In the genomic region with DNA sequence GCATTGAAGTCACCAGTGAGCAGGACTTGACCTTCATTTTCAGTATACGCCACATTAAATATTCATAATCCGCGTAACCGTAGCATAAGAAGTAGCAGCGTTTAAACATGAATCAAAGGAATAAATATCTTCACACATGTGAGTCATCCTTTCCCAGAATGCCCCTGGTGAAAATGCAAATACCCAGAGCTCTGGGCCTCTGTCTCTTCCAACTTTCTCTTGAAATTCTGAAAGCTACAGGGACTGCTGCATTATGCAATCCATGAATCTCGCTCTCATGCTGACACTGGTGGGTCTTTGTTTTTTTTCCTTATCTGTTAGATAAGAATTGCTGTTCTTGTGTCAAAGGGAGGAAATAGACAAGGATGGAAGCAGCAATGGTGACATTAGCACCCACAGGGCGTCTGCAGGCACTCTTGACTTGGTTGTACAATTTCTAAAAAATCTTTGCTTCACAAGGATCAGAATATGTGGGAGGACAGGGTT, we compare ENCODE assay signal across 12 cellular contexts.
A peak's percentile ranks its signal among the peaks of the same experiment; 100 is the strongest.
DNase-seq lines count a peak whose midpoint lies in the region; ATAC-seq and TF ChIP-seq lines count a peak whose summit lies in the region.
"Had no signal": no experiment of that assay in that cellular context is flagged by ENCODE, and none has a peak within 500 bp of the region (broad histone marks: within the 10 kb centered on the region; RNA-seq: fewer than 3 reads in every experiment).

No MANE protein-coding gene starts in this region.

- CTCF ChIA-PET in activated CD8-positive, alpha-beta memory T cell treated with anti-CD3 and anti-CD28 coated beads, Interleukin-2, amount 10 ng/mL, durations not matched to agents 7 days and 5 days (lab: Charles Lee) = interaction anchor here (2.8 kb wide), 1 partner anchor 73 kb away, joined by 6 read pairs; no protein-coding TSS in a partner anchor

- no peak overlapping the region for H3K4me3 ChIP-seq in right atrium auricular region
- no peak overlapping the region for H3K4me3 ChIP-seq in lung

- no peaks in the 10 kb centered on the region for H3K9me3 Mint-ChIP-seq in chondrocyte (ENCODE audit: low read depth)
- no peaks in the 10 kb centered on the region for H3K9me3 Mint-ChIP-seq in activated CD8-positive, alpha-beta memory T cell treated with anti-CD3 and anti-CD28 coated beads, Interleukin-2, amount 10 ng/mL, durations not matched to agents 7 days and 5 days (ENCODE audit: low read depth)
- H3K9me3 Mint-ChIP-seq: activated T-helper 1 cell treated with anti-CD3 and anti-CD28 coated beads, Interleukin-12 subunit alpha, Interleukin-12 subunit beta, Interleukin-2, Interleukin-4 antibody, amounts not matched to agents 30 ng/mL and 10 ng/mL and 1 ng/mL, durations not matched to agents 14 hours and 24 hours and 36 hours had no signal

- ATAC-seq in Right ventricle myocardium superior (ENCODE audit: poor library complexity) = peak; percentile 92
- ATAC-seq in lung (ENCODE audit: insufficient read depth, low FRiP score) = peak; percentile 67
- ATAC-seq in HG02852 (IDR thresholded peaks at IDR 0.05; ENCODE audit: unreplicated experiment) = no peak
- no peak for ATAC-seq in activated CD8-positive, alpha-beta memory T cell treated with anti-CD3 and anti-CD28 coated beads, Interleukin-2, amount 10 ng/mL, durations not matched to agents 7 days and 5 days

- no peak overlapping the region for H3K4me3 Mint-ChIP-seq in chondrocyte (ENCODE audit: unreplicated experiment)
- no peak overlapping the region for H3K4me3 Mint-ChIP-seq in activated CD8-positive, alpha-beta memory T cell treated with anti-CD3 and anti-CD28 coated beads, Interleukin-2, amount 10 ng/mL, durations not matched to agents 7 days and 5 days
- H3K4me3 Mint-ChIP-seq: activated T-helper 1 cell treated with anti-CD3 and anti-CD28 coated beads, Interleukin-12 subunit alpha, Interleukin-12 subunit beta, Interleukin-2, Interleukin-4 antibody, amounts not matched to agents 30 ng/mL and 10 ng/mL and 1 ng/mL, durations not matched to agents 14 hours and 24 hours and 36 hours had no signal

- TF ChIP-seq CTCF in right atrium auricular region (IDR thresholded peaks at IDR 0.05) (no peak), chondrocyte (IDR thresholded peaks at IDR 0.05) (no peak), lung (IDR thresholded peaks at IDR 0.05; ENCODE audit: control extremely low read depth, extremely low read depth) (no peak)

- 38 to 53% methylated on average over 7 of the region's 7 CpGs for WGBS in lung, 2 donors

- no peaks in the 10 kb centered on the region for H3K36me3 ChIP-seq in right atrium auricular region
- H3K36me3 ChIP-seq in lung (ENCODE audit: control insufficient read depth in 2 of 2, insufficient read depth in 2 of 2, low read length in 2 of 2) = no peaks in the 10 kb centered on the region

- DNase-seq in Right ventricle myocardium superior (no peak), right atrium auricular region (ENCODE audit: low spot score) (no peak), chondrocyte (ENCODE audit: low spot score) (no peak), lung (ENCODE audit: low spot score) (no peak), ecto neural progenitor cell (ENCODE audit: low spot score) (no peak), NCI-H2196 (lab: John Stamatoyannopoulos, UW; ENCODE audit: unreplicated experiment) (no peak)
- DNase-seq in activated CD8-positive, alpha-beta memory T cell treated with anti-CD3 and anti-CD28 coated beads, Interleukin-2, amount 10 ng/mL, durations not matched to agents 7 days and 5 days = no peak
- DNase-seq: NCI-H345; stimulated activated CD4-positive, alpha-beta T cell treated with anti-CD3 and anti-CD28 coated beads, Interleukin-4, amount 100 ng/mL, for 4 hours had no signal

- H3K27ac Mint-ChIP-seq in chondrocyte (ENCODE audit: unreplicated experiment) = peak overlapping the region; percentile 70
- no peak overlapping the region for H3K27ac Mint-ChIP-seq in activated CD8-positive, alpha-beta memory T cell treated with anti-CD3 and anti-CD28 coated beads, Interleukin-2, amount 10 ng/mL, durations not matched to agents 7 days and 5 days
- H3K27ac Mint-ChIP-seq: activated T-helper 1 cell treated with anti-CD3 and anti-CD28 coated beads, Interleukin-12 subunit alpha, Interleukin-12 subunit beta, Interleukin-2, Interleukin-4 antibody, amounts not matched to agents 30 ng/mL and 10 ng/mL and 1 ng/mL, durations not matched to agents 14 hours and 24 hours and 36 hours had no signal

- H3K9me3 ChIP-seq in right atrium auricular region (no peaks in the 10 kb centered on the region), lung (ENCODE audit: control insufficient read depth in 2 of 2, insufficient read depth in 1 of 2, low read length in 1 of 2) (peaks cover 0 to 2% of the 10 kb centered on the region in 2 donors)

- H3K4me1 Mint-ChIP-seq in chondrocyte (ENCODE audit: low read depth) = peaks cover 63% of the 10 kb centered on the region
- H3K4me1 Mint-ChIP-seq in activated CD8-positive, alpha-beta memory T cell treated with anti-CD3 and anti-CD28 coated beads, Interleukin-2, amount 10 ng/mL, durations not matched to agents 7 days and 5 days = peaks cover 4% of the 10 kb centered on the region

- intact Hi-C loops in Right ventricle myocardium superior (cut with DNase I) = no loop called here

- peaks cover 2% of the 10 kb centered on the region for H3K36me3 Mint-ChIP-seq in chondrocyte (ENCODE audit: low read depth)
- no peaks in the 10 kb centered on the region for H3K36me3 Mint-ChIP-seq in activated CD8-positive, alpha-beta memory T cell treated with anti-CD3 and anti-CD28 coated beads, Interleukin-2, amount 10 ng/mL, durations not matched to agents 7 days and 5 days

- H3K27ac ChIP-seq in right atrium auricular region = peak overlapping the region in 1 of 2 donors; percentile 24
- no peak overlapping the region for H3K27ac ChIP-seq in lung (ENCODE audit: low read depth in 1 of 2, low read length in 1 of 2)
- H3K27ac ChIP-seq: epithelial cell of prostate had no signal

- H3K27me3 Mint-ChIP-seq in chondrocyte (ENCODE audit: low read depth) = no peaks in the 10 kb centered on the region
- H3K27me3 Mint-ChIP-seq in activated CD8-positive, alpha-beta memory T cell treated with anti-CD3 and anti-CD28 coated beads, Interleukin-2, amount 10 ng/mL, durations not matched to agents 7 days and 5 days = peaks cover 2% of the 10 kb centered on the region

- H3K4me1 ChIP-seq in right atrium auricular region = peaks cover 0 to 24% of the 10 kb centered on the region in 2 donors
- H3K4me1 ChIP-seq in lung (ENCODE audit: control insufficient read depth in 2 of 2, insufficient read depth in 2 of 2, low read length in 2 of 2) = peaks cover 0 to 7% of the 10 kb centered on the region in 2 donors

- peaks cover 0 to 3% of the 10 kb centered on the region in 2 donors for H3K27me3 ChIP-seq in right atrium auricular region
- H3K27me3 ChIP-seq in lung (ENCODE audit: control insufficient read depth, insufficient read depth) = no peaks in the 10 kb centered on the region

Comparison
In these comparisons a context has a peak if more than half of its experiments do, and no peak if none do; other contexts are left out.
1. ATAC-seq: peak in Right ventricle myocardium superior (single experiment) and lung (single experiment); none in HG02852 (single experiment) and activated CD8-positive, alpha-beta memory T cell treated with anti-CD3 and anti-CD28 coated beads, Interleukin-2, amount 10 ng/mL, durations not matched to agents 7 days and 5 days (single experiment).